In genomic region chr14:73180385-73180805, GRCh38 we compare ENCODE assay signal across 8 cellular contexts. TPM values are rescaled to one million over a fixed set of nuclear protein-coding genes. Genes with fewer than 3 reads are reported as not detected.
DNase-seq lines count a peak whose midpoint lies in the region; TF ChIP-seq lines count a peak whose summit lies in the region.
"Had no signal": no experiment of that assay in that cellular context is flagged by ENCODE, and none has a peak within 500 bp of the region (broad histone marks: within the 10 kb centered on the region; RNA-seq: fewer than 3 reads in every experiment).

No MANE protein-coding gene starts in this region.

- peaks cover 0 to 44% (median 7%) of the 10 kb centered on the region in 4 donors for H3K36me3 ChIP-seq in transverse colon

- DNase-seq in LNCaP clone FGC (ENCODE audit: low read depth) (peak; percentile 8), astrocyte of the hippocampus (ENCODE audit: low read depth, low spot score) (peak; percentile 42), hepatic stellate cell (ENCODE audit: low spot score) (peak; percentile 44), transverse colon (no peak), midbrain (lab: John Stamatoyannopoulos, UW) (no peak), posterior vena cava (ENCODE audit: low spot score) (no peak), KG1 (lab: John Stamatoyannopoulos, UW) (no peak)
- DNase-seq: NCI-H748 treated with DMSO at 0.1 percent for 48 hours had no signal

- H3K4me3 ChIP-seq in LNCaP clone FGC (ENCODE audit: low read depth, low read length) (no peak overlapping the region), transverse colon (no peak overlapping the region)

- peak overlapping the region in 3 of 4 donors; percentile 29 to 66 (median 64) for H3K27ac ChIP-seq in transverse colon

- TF ChIP-seq CTCF in LNCaP clone FGC (IDR thresholded peaks at IDR 0.05; ENCODE audit: control insufficient read depth, extremely low read depth, insufficient read depth) = no peak
- no peak for TF ChIP-seq CTCF in transverse colon (IDR thresholded peaks at IDR 0.05)

- no peak for TF ChIP-seq POLR2A in transverse colon (IDR thresholded peaks at IDR 0.05)

- no peaks in the 10 kb centered on the region for H3K27me3 ChIP-seq in transverse colon

- H3K9me3 ChIP-seq in transverse colon = no peaks in the 10 kb centered on the region

- no peak for TF ChIP-seq EP300 in transverse colon (IDR thresholded peaks at IDR 0.05; ENCODE audit: low read depth)

- in situ Hi-C loops in transverse colon (cut with MboI; ENCODE audit: low pct_ligation_motif_present in 1 of 4, low pct_unique_long_range_greater_than_20kb in 1 of 4, low sequenced_read_pairs in 3 of 4) = no loop called here

- peaks cover 0 to 10% (median 1%) of the 10 kb centered on the region in 4 donors for H3K4me1 ChIP-seq in transverse colon

- intact Hi-C loops in transverse colon (cut with DNase I; ENCODE audit: low total_unique reads) (no loop called here), posterior vena cava (cut with DNase I) (no loop called here)

RNA-seq across cellular contexts. Expression of gene PSEN1, which starts 44.1 kb away (rescaled TPM):
- total RNA-seq in transverse colon (100 to 1,000 TPM; 101 to 221 (median 135) TPM), posterior vena cava (10 to 100 TPM; 41.4 to 48.8 TPM)

RNA-seq across cellular contexts. Expression of gene PAPLN, which starts 56.9 kb away (rescaled TPM):
- total RNA-seq in transverse colon (10 to 100 TPM in 2 of 4 donors, 1 to 10 TPM in 2; 3.0 to 15.7 (median 11.0) TPM), posterior vena cava (10 to 100 TPM in 1 of 2 donors, 1 to 10 TPM in 1; 9.4 to 19.4 TPM)

Comparison
In these comparisons a context has a peak if more than half of its experiments do, and no peak if none do; other contexts are left out.
1. DNase-seq: peak in LNCaP clone FGC (single experiment), astrocyte of the hippocampus (single experiment) and hepatic stellate cell (single experiment); none in transverse colon (single experiment), midbrain (single experiment), posterior vena cava (single experiment) and KG1 (single experiment).